1 cellular context compared by ENCODE assay signal in the genomic region with DNA sequence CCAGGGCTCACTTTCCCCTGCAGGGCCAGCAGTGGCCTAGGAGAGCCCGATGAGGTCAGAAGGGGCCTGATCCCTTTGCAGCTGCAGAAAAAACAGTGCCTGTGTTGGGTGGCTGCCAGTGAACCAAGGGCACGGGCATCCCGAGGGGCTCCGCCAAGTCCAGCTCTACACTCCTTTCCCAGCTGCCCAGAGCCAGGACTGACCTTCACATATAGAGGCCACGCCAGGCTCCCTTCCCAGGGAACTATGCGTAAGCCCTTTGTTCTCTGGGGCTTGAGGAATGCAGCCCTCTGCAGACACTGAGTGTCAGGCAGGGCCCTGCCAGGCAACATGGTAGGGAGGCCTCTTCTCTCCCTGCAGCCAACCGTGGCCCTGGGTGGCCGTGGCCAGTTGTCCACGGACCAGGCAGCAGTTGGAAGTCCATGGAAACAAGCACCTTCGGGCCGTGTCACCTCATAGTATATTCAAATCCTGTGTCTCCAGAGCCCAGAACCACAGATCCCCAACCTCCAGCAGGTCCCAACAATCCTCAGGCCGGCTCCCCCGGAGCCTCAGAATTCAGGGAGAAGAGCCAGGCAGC.
A peak's percentile ranks its signal among the peaks of the same experiment; 100 is the strongest.
TF ChIP-seq lines count a peak whose summit lies in the region.

No MANE protein-coding gene starts in this region.

TF ChIP-seq in HepG2, 621 proteins besides CTCF, POLR2A, EP300 and RAD21 (continued from another document):
- TF ChIP-seq, protein P1, sequence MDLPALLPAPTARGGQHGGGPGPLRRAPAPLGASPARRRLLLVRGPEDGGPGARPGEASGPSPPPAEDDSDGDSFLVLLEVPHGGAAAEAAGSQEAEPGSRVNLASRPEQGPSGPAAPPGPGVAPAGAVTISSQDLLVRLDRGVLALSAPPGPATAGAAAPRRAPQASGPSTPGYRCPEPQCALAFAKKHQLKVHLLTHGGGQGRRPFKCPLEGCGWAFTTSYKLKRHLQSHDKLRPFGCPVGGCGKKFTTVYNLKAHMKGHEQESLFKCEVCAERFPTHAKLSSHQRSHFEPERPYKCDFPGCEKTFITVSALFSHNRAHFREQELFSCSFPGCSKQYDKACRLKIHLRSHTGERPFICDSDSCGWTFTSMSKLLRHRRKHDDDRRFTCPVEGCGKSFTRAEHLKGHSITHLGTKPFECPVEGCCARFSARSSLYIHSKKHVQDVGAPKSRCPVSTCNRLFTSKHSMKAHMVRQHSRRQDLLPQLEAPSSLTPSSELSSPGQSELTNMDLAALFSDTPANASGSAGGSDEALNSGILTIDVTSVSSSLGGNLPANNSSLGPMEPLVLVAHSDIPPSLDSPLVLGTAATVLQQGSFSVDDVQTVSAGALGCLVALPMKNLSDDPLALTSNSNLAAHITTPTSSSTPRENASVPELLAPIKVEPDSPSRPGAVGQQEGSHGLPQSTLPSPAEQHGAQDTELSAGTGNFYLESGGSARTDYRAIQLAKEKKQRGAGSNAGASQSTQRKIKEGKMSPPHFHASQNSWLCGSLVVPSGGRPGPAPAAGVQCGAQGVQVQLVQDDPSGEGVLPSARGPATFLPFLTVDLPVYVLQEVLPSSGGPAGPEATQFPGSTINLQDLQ (CRISPR knock-in tag; IDR thresholded peaks at IDR 0.05): no peak
- TF ChIP-seq MED8 (CRISPR knock-in tag; IDR thresholded peaks at IDR 0.05; ENCODE audit: insufficient replicate concordance) (no peak), EZH2 (conservative IDR thresholded peaks at IDR 0.05; ENCODE audit: low read depth, low read length) (no peak), HNRNPLL (IDR thresholded peaks at IDR 0.05; ENCODE audit: low read depth, low read length, poor library complexity, severe bottlenecking) (peak; percentile 41), SOX5 (CRISPR knock-in tag; IDR thresholded peaks at IDR 0.05; ENCODE audit: borderline replicate concordance) (peak; percentile 62), RXRA (CRISPR knock-in tag; IDR thresholded peaks at IDR 0.05) (peak; percentile 49; the same call in 1 of the 2 replicates), RELA (CRISPR knock-in tag; IDR thresholded peaks at IDR 0.05) (no peak), ZNF34 (CRISPR knock-in tag; IDR thresholded peaks at IDR 0.05; ENCODE audit: borderline replicate concordance) (no peak), PRMT3 (CRISPR knock-in tag; IDR thresholded peaks at IDR 0.05; ENCODE audit: borderline replicate concordance, low read depth) (no peak), NR2F6 (IDR thresholded peaks at IDR 0.05) (peak; percentile 24; the same call in 1 of the 2 replicates), NR2F6 (CRISPR knock-in tag; IDR thresholded peaks at IDR 0.05) (peak; percentile 47; the same call in 1 of the 2 replicates), SMC3 (IDR thresholded peaks at IDR 0.05; ENCODE audit: low read length) (no peak), ZNF569 (CRISPR knock-in tag; IDR thresholded peaks at IDR 0.05; ENCODE audit: borderline replicate concordance) (no peak), ZSCAN25 (CRISPR knock-in tag; IDR thresholded peaks at IDR 0.05) (no peak), EEA1 (CRISPR knock-in tag; IDR thresholded peaks at IDR 0.05; ENCODE audit: borderline replicate concordance) (no peak), ZNF768 (CRISPR knock-in tag; IDR thresholded peaks at IDR 0.05) (no peak), ZC3H13 (CRISPR knock-in tag; IDR thresholded peaks at IDR 0.05) (no peak), ZBTB38 (CRISPR knock-in tag; IDR thresholded peaks at IDR 0.05) (no peak)
- TF ChIP-seq, protein P2, sequence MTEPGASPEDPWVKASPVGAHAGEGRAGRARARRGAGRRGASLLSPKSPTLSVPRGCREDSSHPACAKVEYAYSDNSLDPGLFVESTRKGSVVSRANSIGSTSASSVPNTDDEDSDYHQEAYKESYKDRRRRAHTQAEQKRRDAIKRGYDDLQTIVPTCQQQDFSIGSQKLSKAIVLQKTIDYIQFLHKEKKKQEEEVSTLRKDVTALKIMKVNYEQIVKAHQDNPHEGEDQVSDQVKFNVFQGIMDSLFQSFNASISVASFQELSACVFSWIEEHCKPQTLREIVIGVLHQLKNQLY (CRISPR knock-in tag; IDR thresholded peaks at IDR 0.05): no peak
- TF ChIP-seq, protein P3, sequence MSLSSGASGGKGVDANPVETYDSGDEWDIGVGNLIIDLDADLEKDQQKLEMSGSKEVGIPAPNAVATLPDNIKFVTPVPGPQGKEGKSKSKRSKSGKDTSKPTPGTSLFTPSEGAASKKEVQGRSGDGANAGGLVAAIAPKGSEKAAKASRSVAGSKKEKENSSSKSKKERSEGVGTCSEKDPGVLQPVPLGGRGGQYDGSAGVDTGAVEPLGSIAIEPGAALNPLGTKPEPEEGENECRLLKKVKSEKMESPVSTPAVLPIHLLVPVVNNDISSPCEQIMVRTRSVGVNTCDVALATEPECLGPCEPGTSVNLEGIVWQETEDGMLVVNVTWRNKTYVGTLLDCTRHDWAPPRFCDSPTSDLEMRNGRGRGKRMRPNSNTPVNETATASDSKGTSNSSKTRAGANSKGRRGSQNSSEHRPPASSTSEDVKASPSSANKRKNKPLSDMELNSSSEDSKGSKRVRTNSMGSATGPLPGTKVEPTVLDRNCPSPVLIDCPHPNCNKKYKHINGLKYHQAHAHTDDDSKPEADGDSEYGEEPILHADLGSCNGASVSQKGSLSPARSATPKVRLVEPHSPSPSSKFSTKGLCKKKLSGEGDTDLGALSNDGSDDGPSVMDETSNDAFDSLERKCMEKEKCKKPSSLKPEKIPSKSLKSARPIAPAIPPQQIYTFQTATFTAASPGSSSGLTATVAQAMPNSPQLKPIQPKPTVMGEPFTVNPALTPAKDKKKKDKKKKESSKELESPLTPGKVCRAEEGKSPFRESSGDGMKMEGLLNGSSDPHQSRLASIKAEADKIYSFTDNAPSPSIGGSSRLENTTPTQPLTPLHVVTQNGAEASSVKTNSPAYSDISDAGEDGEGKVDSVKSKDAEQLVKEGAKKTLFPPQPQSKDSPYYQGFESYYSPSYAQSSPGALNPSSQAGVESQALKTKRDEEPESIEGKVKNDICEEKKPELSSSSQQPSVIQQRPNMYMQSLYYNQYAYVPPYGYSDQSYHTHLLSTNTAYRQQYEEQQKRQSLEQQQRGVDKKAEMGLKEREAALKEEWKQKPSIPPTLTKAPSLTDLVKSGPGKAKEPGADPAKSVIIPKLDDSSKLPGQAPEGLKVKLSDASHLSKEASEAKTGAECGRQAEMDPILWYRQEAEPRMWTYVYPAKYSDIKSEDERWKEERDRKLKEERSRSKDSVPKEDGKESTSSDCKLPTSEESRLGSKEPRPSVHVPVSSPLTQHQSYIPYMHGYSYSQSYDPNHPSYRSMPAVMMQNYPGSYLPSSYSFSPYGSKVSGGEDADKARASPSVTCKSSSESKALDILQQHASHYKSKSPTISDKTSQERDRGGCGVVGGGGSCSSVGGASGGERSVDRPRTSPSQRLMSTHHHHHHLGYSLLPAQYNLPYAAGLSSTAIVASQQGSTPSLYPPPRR (CRISPR knock-in tag; IDR thresholded peaks at IDR 0.05; ENCODE audit: borderline replicate concordance): no peak
- TF ChIP-seq, protein P4, sequence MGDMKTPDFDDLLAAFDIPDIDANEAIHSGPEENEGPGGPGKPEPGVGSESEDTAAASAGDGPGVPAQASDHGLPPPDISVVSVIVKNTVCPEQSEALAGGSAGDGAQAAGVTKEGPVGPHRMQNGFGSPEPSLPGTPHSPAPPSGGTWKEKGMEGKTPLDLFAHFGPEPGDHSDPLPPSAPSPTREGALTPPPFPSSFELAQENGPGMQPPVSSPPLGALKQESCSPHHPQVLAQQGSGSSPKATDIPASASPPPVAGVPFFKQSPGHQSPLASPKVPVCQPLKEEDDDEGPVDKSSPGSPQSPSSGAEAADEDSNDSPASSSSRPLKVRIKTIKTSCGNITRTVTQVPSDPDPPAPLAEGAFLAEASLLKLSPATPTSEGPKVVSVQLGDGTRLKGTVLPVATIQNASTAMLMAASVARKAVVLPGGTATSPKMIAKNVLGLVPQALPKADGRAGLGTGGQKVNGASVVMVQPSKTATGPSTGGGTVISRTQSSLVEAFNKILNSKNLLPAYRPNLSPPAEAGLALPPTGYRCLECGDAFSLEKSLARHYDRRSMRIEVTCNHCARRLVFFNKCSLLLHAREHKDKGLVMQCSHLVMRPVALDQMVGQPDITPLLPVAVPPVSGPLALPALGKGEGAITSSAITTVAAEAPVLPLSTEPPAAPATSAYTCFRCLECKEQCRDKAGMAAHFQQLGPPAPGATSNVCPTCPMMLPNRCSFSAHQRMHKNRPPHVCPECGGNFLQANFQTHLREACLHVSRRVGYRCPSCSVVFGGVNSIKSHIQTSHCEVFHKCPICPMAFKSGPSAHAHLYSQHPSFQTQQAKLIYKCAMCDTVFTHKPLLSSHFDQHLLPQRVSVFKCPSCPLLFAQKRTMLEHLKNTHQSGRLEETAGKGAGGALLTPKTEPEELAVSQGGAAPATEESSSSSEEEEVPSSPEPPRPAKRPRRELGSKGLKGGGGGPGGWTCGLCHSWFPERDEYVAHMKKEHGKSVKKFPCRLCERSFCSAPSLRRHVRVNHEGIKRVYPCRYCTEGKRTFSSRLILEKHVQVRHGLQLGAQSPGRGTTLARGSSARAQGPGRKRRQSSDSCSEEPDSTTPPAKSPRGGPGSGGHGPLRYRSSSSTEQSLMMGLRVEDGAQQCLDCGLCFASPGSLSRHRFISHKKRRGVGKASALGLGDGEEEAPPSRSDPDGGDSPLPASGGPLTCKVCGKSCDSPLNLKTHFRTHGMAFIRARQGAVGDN (CRISPR knock-in tag; IDR thresholded peaks at IDR 0.05): 0 out of 2 replicates have a peak, but pooled peaks have one; percentile 18
